ENCODE assay signal across 8 cellular contexts in genomic region chr22:30635273-30636225, GRCh38. TPM values are rescaled to one million over a fixed set of nuclear protein-coding genes. Genes with fewer than 3 reads are reported as not detected.
DNase-seq lines count a peak whose midpoint lies in the region; ATAC-seq and TF ChIP-seq lines count a peak whose summit lies in the region.

Gene SLC35E4 (plus strand): TSS chr22:30635781. CDS start chr22:30636451, 670 bp downstream.

- H3K79me2 ChIP-seq in fibroblast of lung (ENCODE audit: control insufficient read depth, insufficient read depth, low read length), result peaks cover 22% of the 10 kb centered on the region

- peaks cover 10% of the 10 kb centered on the region; the same call in 1 of the 2 replicates for H3K4me1 ChIP-seq in Panc1 (ENCODE audit: control insufficient read depth, insufficient read depth, low read length)
- peaks cover 17% of the 10 kb centered on the region for H3K4me1 ChIP-seq in fibroblast of lung (ENCODE audit: control insufficient read depth, extremely low read depth, insufficient read depth, low read length)

- intact Hi-C loops in Panc1 (cut with micrococcal nuclease; ENCODE audit: unreplicated experiment) (no loop called here), natural killer cell (cut with micrococcal nuclease) (loop anchor here (1.0 to 2.0 kb wide), 2 partner anchors 43 to 449 kb away; no protein-coding TSS in a partner anchor)

- no peaks in the 10 kb centered on the region for H3K27me3 Mint-ChIP-seq in natural killer cell (ENCODE audit: low read depth in 2 of 2)

- peak within 1 kb of the TSS; percentile 92 to 95 for H3K27ac Mint-ChIP-seq in natural killer cell

- peak within 1 kb of the TSS; percentile 79 for H3K9ac ChIP-seq in fibroblast of lung (ENCODE audit: insufficient read depth, low read length)

- no TSS peak for BruUV-seq in Panc1 (replicated peaks; lab: Mats Ljungman, UMichigan)

- DNase-seq in DMS153 treated with DMSO at 0.1 percent for 48 hours (lab: John Stamatoyannopoulos, UW; ENCODE audit: unreplicated experiment) (peak; percentile 81), Panc1 (ENCODE audit: low read depth, low spot score) (no peak), fibroblast of lung (ENCODE audit: low read depth in 2 of 2) (peak; percentile 87 to 88), natural killer cell (peak; percentile 91)
- DNase-seq in Jurkat, Clone E6-1 (ENCODE audit: low read depth, low spot score), result peak; percentile 71
- peak; percentile 89 to 93 for DNase-seq in activated T-helper 1 cell treated with anti-CD3 and anti-CD28 coated beads, Interleukin-2, amount 50 U/mL, for 16 hours (ENCODE audit: low read depth in 1 of 2, low spot score in 1 of 2)
- DNase-seq in stimulated activated naive CD4-positive, alpha-beta T cell (lab: John Stamatoyannopoulos, UW), result peak; percentile 79 to 95 (median 94)

- ATAC-seq in GM21576 (IDR thresholded peaks at IDR 0.05; ENCODE audit: unreplicated experiment), result peak; percentile 58
- peak; percentile 89 for ATAC-seq in Panc1
- peak; percentile 80 to 93 (median 84) for ATAC-seq in natural killer cell

- H3K27ac ChIP-seq in Panc1 (ENCODE audit: low read length) (peak within 1 kb of the TSS; percentile 75), fibroblast of lung (ENCODE audit: insufficient read depth, low read length) (peak within 1 kb of the TSS; percentile 80)

- POLR2A ChIA-PET in Panc1 (lab: Charles Lee), result interaction anchor here (0.6 kb wide), 1 partner anchor 59 kb away, joined by 7 read pairs; the partner anchor contains the start of gene OSBP2

- H2AFZ ChIP-seq in fibroblast of lung (ENCODE audit: low read length), result peak within 1 kb of the TSS; percentile 87

- H3K4me3 ChIP-seq in Jurkat, Clone E6-1 (ENCODE audit: low read length), result peak within 1 kb of the TSS; percentile 47
- H3K4me3 ChIP-seq in Panc1 (ENCODE audit: low read depth in 2 of 2, low read length in 2 of 2), result peak within 1 kb of the TSS; percentile 60 to 73
- peak within 1 kb of the TSS; percentile 67 to 76 (median 72) for H3K4me3 ChIP-seq in fibroblast of lung (replicated peaks in 1 of 4; ENCODE audit: control extremely low read depth in 1 of 4, insufficient read depth in 1 of 4, low read depth in 3 of 4, low read length in 4 of 4)

- H3K4me1 Mint-ChIP-seq in natural killer cell, result peaks cover 7 to 25% of the 10 kb centered on the region in 2 donors

- no peaks in the 10 kb centered on the region; the same call in 1 of the 2 replicates for H3K36me3 ChIP-seq in Panc1 (ENCODE audit: control insufficient read depth, insufficient read depth, low read length)
- no peaks in the 10 kb centered on the region for H3K36me3 ChIP-seq in fibroblast of lung (ENCODE audit: control insufficient read depth, insufficient read depth, low read length)

- peak within 1 kb of the TSS; percentile 100 for H3K4me2 ChIP-seq in fibroblast of lung (ENCODE audit: extremely low read depth, insufficient read depth, low read length)

- H4K20me1 ChIP-seq in fibroblast of lung (ENCODE audit: control insufficient read depth, extremely low read depth, insufficient read depth, low read length), result no peaks in the 10 kb centered on the region

- peak within 1 kb of the TSS; percentile 84 for H3K4me3 Mint-ChIP-seq in natural killer cell

- H3K9me3 ChIP-seq in Panc1 (ENCODE audit: control insufficient read depth, insufficient read depth, low read depth, low read length) (no peaks in the 10 kb centered on the region), fibroblast of lung (ENCODE audit: control insufficient read depth, insufficient read depth, low read depth, low read length) (no peaks in the 10 kb centered on the region)

- TF ChIP-seq CTCF in Panc1 (IDR thresholded peaks at IDR 0.05), result no peak
- TF ChIP-seq CTCF in fibroblast of lung (conservative IDR thresholded peaks at IDR 0.05 in 1 of 2, IDR thresholded peaks at IDR 0.05 in 1 of 2; ENCODE audit: low read depth in 1 of 2, low read length in 2 of 2), result peak in 1 of 2 donors; percentile 34
- TF ChIP-seq CTCF in natural killer cell (IDR thresholded peaks at IDR 0.05), result no peak

- H3K27me3 ChIP-seq in Panc1 (ENCODE audit: control insufficient read depth, insufficient read depth, low read length) (no peaks in the 10 kb centered on the region), fibroblast of lung (ENCODE audit: control insufficient read depth, insufficient read depth, low read length) (no peaks in the 10 kb centered on the region)

- H3K9me3 Mint-ChIP-seq in natural killer cell, result no peaks in the 10 kb centered on the region

- CTCF ChIA-PET in Panc1 (lab: Charles Lee), result interaction anchor here (0.5 to 3.7 kb wide), 6 partner anchors 30 to 286 kb away, joined by 3 to 25 read pairs (median 3); partner anchors contain the start of gene DUSP18

- in situ Hi-C loops in Panc1 (cut with HindIII; ENCODE audit: low pct_unique_long_range_greater_than_20kb, low sequenced_read_pairs), result no loop called here

- H3K36me3 Mint-ChIP-seq in natural killer cell, result no peaks in the 10 kb centered on the region

RNA-seq across cellular contexts. Expression of gene SLC35E4, which starts in this region (rescaled TPM):
- 0.96 TPM for polyA plus RNA-seq in Jurkat, Clone E6-1 (2012; ENCODE audit: insufficient read depth, insufficient read length)
- total RNA-seq in Panc1 (2021; ENCODE audit: unreplicated experiment), result 5.5 TPM
- 6.9 TPM for polyA plus RNA-seq in Panc1 (2012; ENCODE audit: insufficient read length)
- total RNA-seq in fibroblast of lung, result 5.4 and 10.1 TPM in 2 replicates
- polyA plus RNA-seq in fibroblast of lung, result 2.0 and 3.0 TPM in 2 replicates
- 3.3 and 6.5 TPM in 2 replicates for polyA plus RNA-seq in fibroblast of lung (2012)
- polyA minus RNA-seq in fibroblast of lung (ENCODE audit: low replicate concordance), result 2.4 and 3.1 TPM in 2 replicates
- total RNA-seq in natural killer cell, result 1 to 10 TPM; 2.9 to 5.8 (median 2.9) TPM
